8 cellular contexts compared by ENCODE assay signal in genomic region chr19:41308450-41309224, GRCh38. TPM values are rescaled to one million over a fixed set of nuclear protein-coding genes. Genes with fewer than 3 reads are reported as not detected.
DNase-seq lines count a peak whose midpoint lies in the region; ATAC-seq, FAIRE-seq and TF ChIP-seq lines count a peak whose summit lies in the region.

No MANE protein-coding gene starts in this region.

- peak; percentile 96 for TF ChIP-seq CTCF in D721Med (IDR thresholded peaks at IDR 0.05; ENCODE audit: insufficient read depth, missing control alignments)

- DNase-seq in D721Med (ENCODE audit: insufficient read length, low spot score) (no peak), NCI-H460 (ENCODE audit: extremely low read depth, low read depth) (peak; percentile 81), left lobe of liver (ENCODE audit: low spot score) (peak; percentile 86), GM19240 (ENCODE audit: insufficient read length, low spot score) (no peak)
- DNase-seq in activated CD4-positive, alpha-beta T cell treated with anti-CD3 and anti-CD28 coated beads for 24 hours (ENCODE audit: low read depth in 2 of 2) = peak; percentile 95
- peak; percentile 97 to 98 for DNase-seq in stimulated activated CD4-positive, alpha-beta T cell treated with anti-CD3 and anti-CD28 coated beads, Interleukin-2, amount 100 ng/mL, for 24 hours

- no peak for FAIRE-seq in D721Med (lab: Jason Lieb, UNC)

- H3K27ac ChIP-seq in cingulate gyrus (ENCODE audit: low read depth, low read length) = peak overlapping the region; percentile 93

- ATAC-seq in HG02798 (IDR thresholded peaks at IDR 0.05; ENCODE audit: poor library complexity, unreplicated experiment) = peak; percentile 41
- ATAC-seq in left lobe of liver = peak; percentile 77

RNA-seq across cellular contexts. Expression of gene CCDC97, which starts 1.3 kb away (rescaled TPM):
- 7.3 and 9.1 TPM in 2 replicates for total RNA-seq in NCI-H460 (2014; rRNA removed; shearing (Covaris generic))
- polyA plus RNA-seq in NCI-H460 (2014; cell fraction: nucleus; rRNA removed) = 3.4 and 8.0 TPM in 2 replicates
- total RNA-seq in left lobe of liver = 9.0 TPM

RNA-seq across cellular contexts. Expression of gene HNRNPUL1, which starts 44.5 kb away (rescaled TPM):
- total RNA-seq in NCI-H460 (2014; rRNA removed; shearing (Covaris generic)) = 80.3 and 89.5 TPM in 2 replicates
- 61.0 and 68.3 TPM in 2 replicates for polyA plus RNA-seq in NCI-H460 (2014; cell fraction: nucleus; rRNA removed)
- 62.4 TPM for total RNA-seq in left lobe of liver

RNA-seq across cellular contexts. Expression of gene TGFB1, which starts 45.1 kb away (rescaled TPM):
- total RNA-seq in NCI-H460 (2014; rRNA removed; shearing (Covaris generic)) = 4.8 and 9.4 TPM in 2 replicates
- polyA plus RNA-seq in NCI-H460 (2014; cell fraction: nucleus; rRNA removed) = 5.4 and 5.7 TPM in 2 replicates
- 7.9 TPM for total RNA-seq in left lobe of liver

RNA-seq across cellular contexts. Expression of gene B9D2, which starts 55.3 kb away (rescaled TPM):
- total RNA-seq in NCI-H460 (2014; rRNA removed; shearing (Covaris generic)) = 3.1 and 3.9 TPM in 2 replicates
- polyA plus RNA-seq in NCI-H460 (2014; cell fraction: nucleus; rRNA removed) = 3.2 and 4.1 TPM in 2 replicates
- 2.1 TPM for total RNA-seq in left lobe of liver

Comparison
In these comparisons a context has a peak if more than half of its experiments do, and no peak if none do; other contexts are left out.
1. DNase-seq: peak in NCI-H460 (single experiment), activated CD4-positive, alpha-beta T cell treated with anti-CD3 and anti-CD28 coated beads for 24 hours (2 of 2), left lobe of liver (single experiment) and stimulated activated CD4-positive, alpha-beta T cell treated with anti-CD3 and anti-CD28 coated beads, Interleukin-2, amount 100 ng/mL, for 24 hours (2 of 2); none in D721Med (single experiment) and GM19240 (single experiment).